9 cellular contexts compared by ENCODE assay signal in genomic region chr7:134782121-134782623, GRCh38. TPM values are rescaled to one million over a fixed set of nuclear protein-coding genes. Genes with fewer than 3 reads are reported as not detected.
DNase-seq lines count a peak whose midpoint lies in the region; ATAC-seq, FAIRE-seq and TF ChIP-seq lines count a peak whose summit lies in the region.
"Had no signal": no experiment of that assay in that cellular context is flagged by ENCODE, and none has a peak within 500 bp of the region (broad histone marks: within the 10 kb centered on the region; RNA-seq: fewer than 3 reads in every experiment).

No MANE protein-coding gene starts in this region.

- H3K4me3 ChIP-seq in BJ (ENCODE audit: low read depth, low read length) (peak overlapping the region; percentile 55), kidney (ENCODE audit: low read length in 2 of 2) (peak overlapping the region; percentile 76 to 85)

- H3K4me1 Mint-ChIP-seq in IgD-negative memory B cell = peaks cover 5 to 18% (median 14%) of the 10 kb centered on the region in 3 donors

- no peaks in the 10 kb centered on the region for H3K36me3 Mint-ChIP-seq in IgD-negative memory B cell
- H3K36me3 Mint-ChIP-seq: activated naive CD8-positive, alpha-beta T cell had no signal

- no peaks in the 10 kb centered on the region for H3K27me3 ChIP-seq in BJ (ENCODE audit: control insufficient read depth, insufficient read depth, low read length)

- H3K27me3 Mint-ChIP-seq in IgD-negative memory B cell = peaks cover 4% of the 10 kb centered on the region
- H3K27me3 Mint-ChIP-seq: activated naive CD8-positive, alpha-beta T cell had no signal

- POLR2A ChIA-PET in BJ (lab: Charles Lee) = interaction anchor here (1.2 to 1.3 kb wide), 2 partner anchors 90 to 92 kb away, joined by 4 read pairs; no protein-coding TSS in a partner anchor

- peak overlapping the region in 1 of 2 donors; percentile 89 for H3K27ac ChIP-seq in kidney (ENCODE audit: low read depth in 2 of 2, low read length in 2 of 2)

- in situ Hi-C loops in GM13977 (cut with MboI; ENCODE audit: low pct_unique_long_range_greater_than_20kb, low sequenced_read_pairs, unreplicated experiment) = no loop called here

- peak overlapping the region; percentile 1 to 55 (median 54) for H3K27ac Mint-ChIP-seq in IgD-negative memory B cell
- H3K27ac Mint-ChIP-seq: activated naive CD8-positive, alpha-beta T cell had no signal

- H3K9me3 Mint-ChIP-seq in IgD-negative memory B cell = no peaks in the 10 kb centered on the region

- TF ChIP-seq CTCF in BJ (IDR thresholded peaks at IDR 0.05; ENCODE audit: insufficient read depth, low read depth, low read length) (no peak), kidney (IDR thresholded peaks at IDR 0.05; ENCODE audit: borderline replicate concordance, extremely low read depth, insufficient read depth) (no peak), GM13977 (IDR thresholded peaks at IDR 0.05; ENCODE audit: extremely low read depth, insufficient read depth, missing control alignments) (no peak)

- no peaks in the 10 kb centered on the region for H3K9me3 ChIP-seq in kidney (ENCODE audit: control insufficient read depth in 1 of 2, low read length in 2 of 2)

- FAIRE-seq in kidney (lab: Jason Lieb, UNC) = no peak

- CTCF ChIA-PET in BJ (lab: Yijun Ruan, JAX) = interaction anchor here (1.0 to 1.8 kb wide), 2 partner anchors 38 to 92 kb away, joined by 3 to 7 read pairs; no protein-coding TSS in a partner anchor

- H3K36me3 ChIP-seq in BJ (ENCODE audit: control insufficient read depth, insufficient read depth, low read length) = peaks cover 12% of the 10 kb centered on the region
- H3K36me3 ChIP-seq in kidney (ENCODE audit: control insufficient read depth in 1 of 2, insufficient read depth in 2 of 2, low read length in 2 of 2) = no peaks in the 10 kb centered on the region

- peak; percentile 86 for ATAC-seq in GM21423 (IDR thresholded peaks at IDR 0.05; ENCODE audit: unreplicated experiment)

- peaks cover 0 to 12% of the 10 kb centered on the region in 2 donors for H3K4me1 ChIP-seq in kidney (ENCODE audit: control insufficient read depth in 1 of 2, insufficient read depth in 1 of 2, low read depth in 1 of 2, low read length in 2 of 2)

- no peak overlapping the region for H3K9ac ChIP-seq in kidney (ENCODE audit: low read length in 2 of 2)

- DNase-seq in BJ (ENCODE audit: low read depth) (no peak), kidney (no peak), cerebellar nuclear complex (lab: John Stamatoyannopoulos, UW) (no peak), GM13977 (ENCODE audit: low spot score) (no peak), SIG-M5 treated with dmso at 0.1 percent for 504 hours (lab: John Stamatoyannopoulos, UW; ENCODE audit: unreplicated experiment) (no peak), medulla oblongata (ENCODE audit: extremely low spot score) (no peak)

- H3K4me3 Mint-ChIP-seq in IgD-negative memory B cell = peak overlapping the region in 2 of 4 donors; percentile 9 to 74
- H3K4me3 Mint-ChIP-seq: activated naive CD8-positive, alpha-beta T cell had no signal

- intact Hi-C loops in kidney (cut with DNase I) = no loop called here

RNA-seq across cellular contexts. Expression of gene CALD1, which starts 2.7 kb away (rescaled TPM):
- polyA plus RNA-seq in BJ (2011; rRNA removed) (1,629 and 1,746 TPM in 2 replicates), IgD-negative memory B cell (0.89 TPM), kidney (ENCODE audit: insufficient read depth, low read depth, low replicate concordance) (72.7 TPM)
- polyA minus RNA-seq in BJ (2011; rRNA and poly(A)+ RNA removed) = 495 and 504 TPM in 2 replicates
- 218 TPM for total RNA-seq in kidney

Comparison
In these comparisons a context has a peak if more than half of its experiments do, and no peak if none do; other contexts are left out.
1. RNA of gene CALD1, which starts 2.7 kb away (polyA plus RNA-seq): 1,629 to 1,746 TPM in BJ and 72.7 TPM in kidney (single experiment); 0.89 TPM in IgD-negative memory B cell (single experiment); every median in the first group is over 10 times any median in the second.